29 cellular contexts compared by ENCODE assay signal in the genomic region with DNA sequence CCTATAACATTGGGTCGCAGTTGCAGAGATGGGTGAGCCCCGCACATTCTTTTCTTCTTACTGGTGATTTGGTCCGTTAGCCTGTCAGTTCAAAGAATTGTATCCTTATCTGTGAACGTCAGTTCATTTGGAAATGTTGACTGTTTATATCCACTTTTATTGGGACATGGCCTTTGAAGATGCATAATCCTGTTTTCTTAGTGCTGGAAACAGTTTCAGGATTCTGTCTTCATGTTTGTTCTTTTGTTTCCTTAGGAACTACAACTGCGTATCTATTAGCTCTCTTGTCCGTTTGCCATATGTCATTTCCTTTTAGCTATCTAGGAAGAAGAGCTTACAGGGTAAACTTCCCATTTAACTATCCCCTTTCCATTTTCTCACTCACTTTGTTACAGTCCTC. TPM values are rescaled to one million over a fixed set of nuclear protein-coding genes. Genes with fewer than 3 reads are reported as not detected.
DNase-seq lines count a peak whose midpoint lies in the region; ATAC-seq, FAIRE-seq and TF ChIP-seq lines count a peak whose summit lies in the region.
"Had no signal": no experiment of that assay in that cellular context is flagged by ENCODE, and none has a peak within 500 bp of the region (broad histone marks: within the 10 kb centered on the region; RNA-seq: fewer than 3 reads in every experiment).

No MANE protein-coding gene starts in this region.

- no peak overlapping the region for H2BK12ac ChIP-seq in neuronal stem cell (ENCODE audit: low read length)

- FAIRE-seq in K562 (lab: Jason Lieb, UNC): no peak
- no peak for FAIRE-seq in keratinocyte (lab: Jason Lieb, UNC)
- FAIRE-seq: GM12878 had no signal

- DNase-seq in HFFc6 (no peak), K562 (ENCODE audit: extremely low read depth in 1 of 4, low spot score in 3 of 4) (no peak), keratinocyte (ENCODE audit: low read depth, low spot score) (no peak), neuronal stem cell (ENCODE audit: low spot score) (no peak), GM20000 (ENCODE audit: low spot score) (no peak), tibial artery (no peak), HEK293T (ENCODE audit: extremely low spot score) (no peak), GM13977 (ENCODE audit: low spot score) (no peak)
- DNase-seq: CD8-positive, alpha-beta memory T cell; DMS53; EL; H7; Kasumi-1; MM.1S; NCI-H1092; NCI-H146; NCI-H2081; NCI-H2171 treated with DMSO at 0.1 percent for 48 hours; NCI-H748 treated with DMSO at 0.1 percent for 48 hours; NK-92 treated with Interleukin-12 subunit alpha and Interleukin-12 subunit beta, amount 100 ng/mL, for 24 hours; SHP77 treated with DMSO at 0.1 percent for 48 hours; SK-N-SH had no signal

- H2BK120ac ChIP-seq in neuronal stem cell (ENCODE audit: low read depth, low read length): no peak overlapping the region

- no peaks in the 10 kb centered on the region for H3K79me1 ChIP-seq in neuronal stem cell (ENCODE audit: low read depth, low read length)

- H3K79me2 ChIP-seq in K562 (ENCODE audit: control insufficient read depth, insufficient read depth, low read length) (no peaks in the 10 kb centered on the region), keratinocyte (ENCODE audit: control insufficient read depth, insufficient read depth, low read length) (no peaks in the 10 kb centered on the region)

- H3K4me3 Mint-ChIP-seq in HFFc6: 0 out of 2 replicates have a peak overlapping the region, but pooled peaks have one; percentile 44
- H3K4me3 Mint-ChIP-seq: IgD-negative memory B cell had no signal

- no peak overlapping the region for H3K27ac ChIP-seq in K562 (ENCODE audit: extremely low read depth, low read depth, low read length)
- H3K27ac ChIP-seq in keratinocyte (ENCODE audit: control insufficient read depth, insufficient read depth, low read length): no peak overlapping the region
- H3K27ac ChIP-seq in neuronal stem cell (replicated peaks; ENCODE audit: low read length): no peak overlapping the region
- H3K27ac ChIP-seq in tibial artery: no peak overlapping the region
- H3K27ac ChIP-seq: BLaER1 treated with 17β-estradiol and CSF1 and Interleukin-3, amounts not matched to agents 10 nM and 100 nM; HL-60 had no signal

- H2BK15ac ChIP-seq in neuronal stem cell (ENCODE audit: low read length): no peak overlapping the region

- no peaks in the 10 kb centered on the region for H3K4me1 ChIP-seq in K562 (replicated peaks in 1 of 2; ENCODE audit: control insufficient read depth in 2 of 2, insufficient read depth in 2 of 2, low read length in 2 of 2)
- H3K4me1 ChIP-seq in keratinocyte (ENCODE audit: control insufficient read depth, extremely low read depth, insufficient read depth, low read length): peaks cover 9% of the 10 kb centered on the region
- peaks cover 0 to 8% of the 10 kb centered on the region in 2 donors for H3K4me1 ChIP-seq in neuronal stem cell (ENCODE audit: control insufficient read depth in 2 of 2, insufficient read depth in 1 of 2, low read depth in 1 of 2, low read length in 2 of 2)
- no peaks in the 10 kb centered on the region for H3K4me1 ChIP-seq in tibial artery

- no peak overlapping the region for H3K4ac ChIP-seq in neuronal stem cell (ENCODE audit: low read length)

- no peaks in the 10 kb centered on the region for H3K9me1 ChIP-seq in K562 (ENCODE audit: control insufficient read depth, insufficient read depth, low read length)
- no peaks in the 10 kb centered on the region for H3K9me1 ChIP-seq in keratinocyte (ENCODE audit: control insufficient read depth, extremely low read depth, insufficient read depth, low read length)

- in situ Hi-C loops in K562 (cut with MboI): no loop called here
- in situ Hi-C loops in GM13977 (cut with MboI; ENCODE audit: low pct_unique_long_range_greater_than_20kb, low sequenced_read_pairs, unreplicated experiment): no loop called here

- H3K36me3 ChIP-seq in K562 (ENCODE audit: control insufficient read depth, insufficient read depth, low read length) (no peaks in the 10 kb centered on the region), keratinocyte (ENCODE audit: control insufficient read depth in 2 of 2, extremely low read depth in 1 of 2, insufficient read depth in 2 of 2, low read length in 2 of 2) (no peaks in the 10 kb centered on the region), neuronal stem cell (replicated peaks in 1 of 2; ENCODE audit: control insufficient read depth in 2 of 2, insufficient read depth in 2 of 2, low read length in 2 of 2) (no peaks in the 10 kb centered on the region), tibial artery (no peaks in the 10 kb centered on the region)
- H3K36me3 ChIP-seq: BLaER1 treated with 17β-estradiol and CSF1 and Interleukin-3, amounts not matched to agents 10 nM and 100 nM had no signal

- dilution Hi-C loops in keratinocyte (cut with MboI; ENCODE audit: extremely low pct_ligation_motif_present, low sequenced_read_pairs): no loop called here

- TF ChIP-seq EP300 in K562 (IDR thresholded peaks at IDR 0.05; ENCODE audit: low read length): no peak

- no peak for ATAC-seq in K562
- ATAC-seq: GM12878 had no signal

- no peak for TF ChIP-seq CTCF in HFFc6 (IDR thresholded peaks at IDR 0.05)
- no peak for TF ChIP-seq CTCF in K562 (IDR thresholded peaks at IDR 0.05 in 2 of 3, conservative IDR thresholded peaks at IDR 0.05 in 1 of 3; ENCODE audit: insufficient read depth in 2 of 3, low read depth in 1 of 3, low read length in 3 of 3)
- TF ChIP-seq CTCF in keratinocyte (optimal IDR thresholded peaks at IDR 0.05 in 1 of 3, IDR thresholded peaks at IDR 0.05 in 1 of 3, conservative IDR thresholded peaks at IDR 0.05 in 1 of 3; ENCODE audit: extremely low read depth in 1 of 3, insufficient read depth in 2 of 3, low read length in 3 of 3): no peak
- TF ChIP-seq CTCF in GM20000 (IDR thresholded peaks at IDR 0.05; ENCODE audit: extremely low read depth, missing control alignments): no peak
- TF ChIP-seq CTCF in tibial artery (IDR thresholded peaks at IDR 0.05): no peak
- TF ChIP-seq CTCF in GM13977 (IDR thresholded peaks at IDR 0.05; ENCODE audit: extremely low read depth, insufficient read depth, missing control alignments): no peak

- H3K23ac ChIP-seq in neuronal stem cell (ENCODE audit: low read depth, low read length, poor library complexity): no peak overlapping the region

- POLR2A ChIA-PET in K562 (lab: Yijun Ruan, JAX): interaction anchor here (0.6 to 1.2 kb wide), 2 partner anchors 11 to 154 kb away, joined by 3 to 4 read pairs; no protein-coding TSS in a partner anchor
- POLR2A ChIA-PET in HEK293T (lab: Yijun Ruan, JAX): no interaction called here

- H2AFZ ChIP-seq in K562 (ENCODE audit: low read depth, low read length) (peak overlapping the region; percentile 5; the same call in 1 of the 2 replicates), keratinocyte (ENCODE audit: control insufficient read depth, low read length) (peak overlapping the region; percentile 18), neuronal stem cell (ENCODE audit: low read length) (peak overlapping the region; percentile 59)

- H4K8ac ChIP-seq in neuronal stem cell (ENCODE audit: low read depth, low read length): no peak overlapping the region

- H3K27me3 ChIP-seq in K562 (ENCODE audit: control insufficient read depth in 2 of 2, insufficient read depth in 2 of 2, low read length in 2 of 2) (peaks cover 9 to 24% of the 10 kb centered on the region in 2 experiments; a peak in 4 of 5 replicates), keratinocyte (ENCODE audit: control insufficient read depth, extremely low read depth, insufficient read depth, low read length) (no peaks in the 10 kb centered on the region), neuronal stem cell (ENCODE audit: control insufficient read depth in 3 of 3, insufficient read depth in 3 of 3, low read depth in 1 of 3, low read length in 3 of 3) (no peaks in the 10 kb centered on the region), tibial artery (peaks cover 0 to 12% of the 10 kb centered on the region in 2 donors)
- H3K27me3 ChIP-seq: BLaER1 treated with 17β-estradiol and CSF1 and Interleukin-3, amounts not matched to agents 10 nM and 100 nM had no signal

- H3K9me3 ChIP-seq in K562 (replicated peaks; ENCODE audit: control insufficient read depth, insufficient read depth, low read depth, low read length) (peaks cover 6% of the 10 kb centered on the region), keratinocyte (ENCODE audit: control insufficient read depth, low read depth, low read length) (no peaks in the 10 kb centered on the region), neuronal stem cell (replicated peaks in 1 of 2; ENCODE audit: control insufficient read depth in 2 of 2, insufficient read depth in 1 of 2, low read depth in 1 of 2, low read length in 2 of 2) (peaks cover 2 to 13% of the 10 kb centered on the region in 2 donors), tibial artery (peaks cover 0 to 11% (median 0%) of the 10 kb centered on the region in 3 donors)
- H3K9me3 ChIP-seq: SK-N-SH had no signal

- 2% methylated on average over 6 of the region's 6 CpGs for WGBS in K562 (ENCODE audit: insufficient coverage, low coverage, missing lambda C conversion rate)
- no CpG with 5 or more reads among the region's 6 CpGs for WGBS in neuronal stem cell (ENCODE audit: extremely low coverage in 2 of 2, insufficient read length in 2 of 2, insufficient replicate concordance in 1 of 2), 2 donors

- H4K20me1 ChIP-seq in K562 (replicated peaks; ENCODE audit: control insufficient read depth, insufficient read depth, low read length) (no peaks in the 10 kb centered on the region), keratinocyte (ENCODE audit: control insufficient read depth, extremely low read depth, insufficient read depth, low read length) (no peaks in the 10 kb centered on the region)
- H4K20me1 ChIP-seq: BLaER1 treated with 17β-estradiol and CSF1 and Interleukin-3, amounts not matched to agents 10 nM and 100 nM had no signal

- CTCF ChIA-PET in K562 (lab: Yijun Ruan, JAX; ENCODE audit: low intra/inter-chr PET ratio): no interaction called here
- CTCF ChIA-PET in HEK293T (lab: Yijun Ruan, JAX): no interaction called here

- peaks cover 5% of the 10 kb centered on the region for H3K9me3 Mint-ChIP-seq in HFFc6

- H2AK5ac ChIP-seq in neuronal stem cell (ENCODE audit: low read depth, low read length): no peak overlapping the region

- BruUV-seq in K562 (replicated peaks; lab: Mats Ljungman, UMichigan): no TSS peak

- no peak overlapping the region for H2BK5ac ChIP-seq in neuronal stem cell (ENCODE audit: low read length)

- no peak overlapping the region for H3K4me2 ChIP-seq in K562 (ENCODE audit: insufficient read depth, low read length)
- H3K4me2 ChIP-seq in keratinocyte (ENCODE audit: control insufficient read depth, extremely low read depth, insufficient read depth, low read depth, low read length): no peak overlapping the region
- H3K4me2 ChIP-seq in neuronal stem cell (ENCODE audit: insufficient read depth, low read length, poor library complexity, severe bottlenecking): no peak overlapping the region
- H3K4me2 ChIP-seq: BLaER1 treated with 17β-estradiol and CSF1 and Interleukin-3, amounts not matched to agents 10 nM and 100 nM; SK-N-SH had no signal

- TF ChIP-seq RAD21 in K562 (CRISPR knock-in tag; conservative IDR thresholded peaks at IDR 0.05 in 1 of 2, IDR thresholded peaks at IDR 0.05 in 1 of 2): no peak

- intact Hi-C loops in K562 (cut with micrococcal nuclease): no loop called here
- intact Hi-C loops in tibial artery (cut with DNase I; ENCODE audit: low total_unique reads): no loop called here

- H3K4me1 Mint-ChIP-seq in HFFc6 (ENCODE audit: low read depth): peaks cover 8% of the 10 kb centered on the region; the same call in 1 of the 2 replicates

- H3K4me3 ChIP-seq in K562 (no peak overlapping the region), keratinocyte (ENCODE audit: control insufficient read depth in 2 of 3, extremely low read depth in 1 of 3, insufficient read depth in 2 of 3, low read depth in 1 of 3, low read length in 3 of 3) (no peak overlapping the region), neuronal stem cell (ENCODE audit: low read length in 2 of 2) (no peak overlapping the region), tibial artery (no peak overlapping the region)
- H3K4me3 ChIP-seq: BLaER1 treated with 17β-estradiol and CSF1 and Interleukin-3, amounts not matched to agents 10 nM and 100 nM; GM12878 had no signal

- no peak overlapping the region for H3K9ac ChIP-seq in K562 (ENCODE audit: insufficient read depth in 1 of 2, low read depth in 2 of 2, low read length in 2 of 2)
- no peak overlapping the region for H3K9ac ChIP-seq in keratinocyte (ENCODE audit: control insufficient read depth, extremely low read depth, insufficient read depth, low read length)
- H3K9ac ChIP-seq in neuronal stem cell (ENCODE audit: low read depth, low read length, poor library complexity): no peak overlapping the region
- H3K9ac ChIP-seq: BLaER1 treated with 17β-estradiol and CSF1 and Interleukin-3, amounts not matched to agents 10 nM and 100 nM; SK-N-SH had no signal

- H4K91ac ChIP-seq in neuronal stem cell (ENCODE audit: low read depth, low read length, poor library complexity): no peak overlapping the region

- no peak for TF ChIP-seq POLR2A in K562 (conservative IDR thresholded peaks at IDR 0.05)

- H3K27me3 Mint-ChIP-seq in HFFc6 (ENCODE audit: insufficient read depth): peaks cover 17% of the 10 kb centered on the region

- peaks cover 5% of the 10 kb centered on the region for H3K36me3 Mint-ChIP-seq in HFFc6 (ENCODE audit: low read depth)

- no peak overlapping the region; the same call in 1 of the 2 replicates for H3K27ac Mint-ChIP-seq in HFFc6
- H3K27ac Mint-ChIP-seq: IgD-negative memory B cell had no signal

- H3K18ac ChIP-seq in neuronal stem cell (ENCODE audit: low read length): no peak overlapping the region

- H3K14ac ChIP-seq in neuronal stem cell (ENCODE audit: low read length): no peak overlapping the region

RNA-seq across cellular contexts. Expression of gene TULP1, which starts 35.0 kb away (rescaled TPM):
- not detected for total RNA-seq in HFFc6 (2021; fragmentation: NEBNext Ultra II Directional; extraction: Animal tissue kit (Norgen Biotek cat#: 25700))
- not detected in 2 replicates for total RNA-seq in K562 (2011; cell fraction: chromatin; rRNA removed; ENCODE audit: low replicate concordance)
- total RNA-seq in K562 (2011; cell fraction: nucleolus; rRNA removed): not detected in 2 replicates
- total RNA-seq in K562 (2011; cell fraction: nucleoplasm; rRNA removed): not detected in 2 replicates
- total RNA-seq in K562 (2014; rRNA removed): 0.16 TPM in 1 of 2 replicates, not detected in the other
- total RNA-seq in K562 (2014; rRNA removed; fragmentation: Illumina TruSeq; extraction: Trizol): not detected in 2 replicates
- not detected in 2 replicates for total RNA-seq in K562 (2015; rRNA removed; fragmentation: Illumina TruSeq; extraction: Trizol)
- 0.09 TPM in 2 replicates for total RNA-seq in K562 (2021)
- polyA plus RNA-seq in K562 (2011; rRNA removed): 0.05 TPM in 1 of 2 replicates, not detected in the other
- 0.07 TPM in 1 of 2 replicates, not detected in the other for polyA plus RNA-seq in K562 (2011; cell fraction: cytosol; rRNA removed)
- 0.06 and 0.09 TPM in 2 replicates for polyA plus RNA-seq in K562 (2011; cell fraction: nucleus; rRNA removed)
- 0.06 and 0.17 TPM in 2 replicates for polyA plus RNA-seq in K562 (2012)
- 0.10 TPM in 1 of 2 replicates, not detected in the other for polyA plus RNA-seq in K562 (2014; fragmentation: Illumina TruSeq; extraction: Trizol)
- under 1 TPM in 1 of 2 experiments, not detected in 1; 0.06 TPM for polyA plus RNA-seq in K562 (2014; fragmentation: Nextera tagmentation; extraction: Ambion mirVana)
- polyA plus RNA-seq in K562 (2014; rRNA removed): 0.17 TPM in 1 of 2 replicates, not detected in the other
- polyA minus RNA-seq in K562 (2011; rRNA and poly(A)+ RNA removed): not detected in 2 replicates
- not detected in 2 replicates for polyA minus RNA-seq in K562 (2011; cell fraction: cytosol; rRNA and poly(A)+ RNA removed)
- polyA minus RNA-seq in K562 (2011; cell fraction: nucleus; rRNA and poly(A)+ RNA removed): 0.11 TPM in 1 of 2 replicates, not detected in the other
- not detected in 3 replicates for polyA plus RNA-seq in keratinocyte
- polyA plus RNA-seq in keratinocyte (2011; ENCODE audit: low read depth): not detected
- not detected in 2 replicates for polyA plus RNA-seq in keratinocyte (2011; cell fraction: cytosol; rRNA removed)
- not detected in 2 replicates for polyA plus RNA-seq in keratinocyte (2011; cell fraction: nucleus; rRNA removed)
- polyA plus RNA-seq in keratinocyte (2012; ENCODE audit: low replicate concordance): not detected in 2 replicates
- polyA minus RNA-seq in keratinocyte: not detected in 3 replicates
- not detected for polyA minus RNA-seq in keratinocyte (2011; cell fraction: cytosol; rRNA and poly(A)+ RNA removed)
- polyA minus RNA-seq in keratinocyte (2011; cell fraction: nucleus; rRNA and poly(A)+ RNA removed): not detected in 2 replicates
- 2.8 TPM for polyA plus RNA-seq in neuronal stem cell (2013, experiment 1 of 2)
- 2.3 TPM for polyA plus RNA-seq in neuronal stem cell (2013, experiment 2 of 2)
- total RNA-seq: CD8-positive, alpha-beta memory T cell; GM12878; HT1080; NCI-H460; RPMI7951 had no signal
- polyA plus RNA-seq: CD8-positive, alpha-beta memory T cell; GM12878; IgD-negative memory B cell; SK-N-SH had no signal

RNA-seq across cellular contexts. Expression of gene TEAD3, which starts 50.8 kb away (rescaled TPM):
- 10 to 100 TPM; 34.2 to 39.5 (median 36.5) TPM for total RNA-seq in HFFc6 (2021; fragmentation: NEBNext Ultra II Directional; extraction: Animal tissue kit (Norgen Biotek cat#: 25700))
- 5.1 and 14.6 TPM in 2 replicates for total RNA-seq in K562 (2011; cell fraction: chromatin; rRNA removed; ENCODE audit: low replicate concordance)
- total RNA-seq in K562 (2011; cell fraction: nucleolus; rRNA removed): 7.1 and 9.2 TPM in 2 replicates
- 7.1 and 8.4 TPM in 2 replicates for total RNA-seq in K562 (2011; cell fraction: nucleoplasm; rRNA removed)
- total RNA-seq in K562 (2014; rRNA removed): 4.9 and 5.8 TPM in 2 replicates
- 2.4 and 3.1 TPM in 2 replicates for total RNA-seq in K562 (2014; rRNA removed; fragmentation: Illumina TruSeq; extraction: Trizol)
- total RNA-seq in K562 (2015; rRNA removed; fragmentation: Illumina TruSeq; extraction: Trizol): 3.0 and 3.3 TPM in 2 replicates
- total RNA-seq in K562 (2021): 12.6 and 13.2 TPM in 2 replicates
- polyA plus RNA-seq in K562 (2011; rRNA removed): 3.3 and 7.0 TPM in 2 replicates
- 5.2 and 5.3 TPM in 2 replicates for polyA plus RNA-seq in K562 (2011; cell fraction: cytosol; rRNA removed)
- 13.9 and 18.4 TPM in 2 replicates for polyA plus RNA-seq in K562 (2011; cell fraction: nucleus; rRNA removed)
- 7.7 and 10.0 TPM in 2 replicates for polyA plus RNA-seq in K562 (2012)
- polyA plus RNA-seq in K562 (2014; fragmentation: Illumina TruSeq; extraction: Trizol): 11.1 and 13.6 TPM in 2 replicates
- polyA plus RNA-seq in K562 (2014; fragmentation: Nextera tagmentation; extraction: Ambion mirVana): under 1 TPM; 0.63 to 0.92 TPM
- polyA plus RNA-seq in K562 (2014; rRNA removed): 6.7 and 8.2 TPM in 2 replicates
- polyA minus RNA-seq in K562 (2011; rRNA and poly(A)+ RNA removed): 1.9 TPM in 2 replicates
- 1.7 and 4.2 TPM in 2 replicates for polyA minus RNA-seq in K562 (2011; cell fraction: cytosol; rRNA and poly(A)+ RNA removed)
- polyA minus RNA-seq in K562 (2011; cell fraction: nucleus; rRNA and poly(A)+ RNA removed): 2.4 and 3.2 TPM in 2 replicates
- polyA plus RNA-seq in keratinocyte: 5.7 to 11.1 TPM (median 8.0 TPM) in 3 replicates
- 8.6 TPM for polyA plus RNA-seq in keratinocyte (2011; ENCODE audit: low read depth)
- polyA plus RNA-seq in keratinocyte (2011; cell fraction: cytosol; rRNA removed): 5.9 and 9.0 TPM in 2 replicates
- polyA plus RNA-seq in keratinocyte (2011; cell fraction: nucleus; rRNA removed): 22.9 and 27.8 TPM in 2 replicates
- 13.8 and 24.1 TPM in 2 replicates for polyA plus RNA-seq in keratinocyte (2012; ENCODE audit: low replicate concordance)
- 6.5 to 20.0 TPM (median 6.7 TPM) in 3 replicates for polyA minus RNA-seq in keratinocyte
- polyA minus RNA-seq in keratinocyte (2011; cell fraction: cytosol; rRNA and poly(A)+ RNA removed): 7.1 TPM
- 7.8 and 9.7 TPM in 2 replicates for polyA minus RNA-seq in keratinocyte (2011; cell fraction: nucleus; rRNA and poly(A)+ RNA removed)
- 37.2 TPM for polyA plus RNA-seq in neuronal stem cell (2013, experiment 1 of 2)
- 37.9 TPM for polyA plus RNA-seq in neuronal stem cell (2013, experiment 2 of 2)
- polyA plus RNA-seq: IgD-negative memory B cell had no signal

Comparison
In these comparisons a context has a peak if more than half of its experiments do, and no peak if none do; other contexts are left out.
1. H2AFZ ChIP-seq: peak in every context shown above with its lines; median percentile 59 in neuronal stem cell; 18 in keratinocyte; 5 in K562.